9 cellular contexts compared by ENCODE assay signal in genomic region chr3:50450135-50450911, GRCh38. TPM values are rescaled to one million over a fixed set of nuclear protein-coding genes. Genes with fewer than 3 reads are reported as not detected.
DNase-seq lines count a peak whose midpoint lies in the region; ATAC-seq and TF ChIP-seq lines count a peak whose summit lies in the region.
"Had no signal": no experiment of that assay in that cellular context is flagged by ENCODE, and none has a peak within 500 bp of the region (broad histone marks: within the 10 kb centered on the region; RNA-seq: fewer than 3 reads in every experiment).

No MANE protein-coding gene starts in this region.

- no peaks in the 10 kb centered on the region for H3K9me3 ChIP-seq in esophagus squamous epithelium

- 26 to 56% methylated on average over 14 to 24 of the region's 29 CpGs for WGBS in esophagus squamous epithelium, 2 donors

- no peak overlapping the region for H3K27ac Mint-ChIP-seq in Calu3 (ENCODE audit: unreplicated experiment)

- TF ChIP-seq CTCF in esophagus squamous epithelium (IDR thresholded peaks at IDR 0.05) (no peak), RWPE1 (conservative IDR thresholded peaks at IDR 0.05; ENCODE audit: low read depth) (no peak), Calu3 (IDR thresholded peaks at IDR 0.05; ENCODE audit: unreplicated experiment) (no peak)

- H3K4me3 ChIP-seq in H7 (ENCODE audit: insufficient read depth, low read depth, low read length) (no peak overlapping the region), esophagus squamous epithelium (peak overlapping the region in 3 of 4 donors; percentile 22 to 48 (median 33))

- BruUV-seq in Calu3 (replicated peaks; lab: Mats Ljungman, UMichigan): no TSS peak

- H3K36me3 Mint-ChIP-seq in Calu3 (ENCODE audit: insufficient read depth, unreplicated experiment): no peaks in the 10 kb centered on the region

- peak; percentile 88 for DNase-seq in H7
- DNase-seq in activated T-cell treated with anti-CD3 and anti-CD28 coated beads for 1 hour (ENCODE audit: low read depth): peak; percentile 51
- DNase-seq in esophagus squamous epithelium (lab: John Stamatoyannopoulos, UW): peak; percentile 15
- DNase-seq in occipital lobe (lab: John Stamatoyannopoulos, UW): peak; percentile 44
- peak; percentile 20 for DNase-seq in superior temporal gyrus (ENCODE audit: extremely low spot score)
- DNase-seq in RWPE1 (ENCODE audit: low spot score): no peak
- DNase-seq in Calu3: no peak

- intact Hi-C loops in esophagus squamous epithelium (cut with DNase I): no loop called here
- intact Hi-C loops in Calu3 (cut with micrococcal nuclease; ENCODE audit: unreplicated experiment): no loop called here

- CTCF ChIA-PET in RWPE1 (lab: Yijun Ruan, JAX) (no interaction called here), Calu3 (lab: Charles Lee) (no interaction called here)

- no peaks in the 10 kb centered on the region for H3K9me3 Mint-ChIP-seq in Calu3 (ENCODE audit: low read depth, unreplicated experiment)

- H3K27ac ChIP-seq in esophagus squamous epithelium (peak overlapping the region; percentile 15 to 68 (median 54)), RWPE1 (no peak overlapping the region)

- no peaks in the 10 kb centered on the region for H3K36me3 ChIP-seq in H7 (replicated peaks; ENCODE audit: control insufficient read depth, insufficient read depth, low read length)
- H3K36me3 ChIP-seq in esophagus squamous epithelium: no peaks in the 10 kb centered on the region

- POLR2A ChIA-PET in RWPE1 (lab: Yijun Ruan, JAX; ENCODE audit: low non-redundant PET): no interaction called here

- H3K27me3 Mint-ChIP-seq in Calu3 (ENCODE audit: unreplicated experiment): peaks cover 64% of the 10 kb centered on the region

- ATAC-seq in HG02759 (IDR thresholded peaks at IDR 0.05; ENCODE audit: unreplicated experiment): no peak

- H3K4me1 ChIP-seq in esophagus squamous epithelium: peaks cover 0 to 25% (median 0%) of the 10 kb centered on the region in 3 donors

- H3K4me3 Mint-ChIP-seq in Calu3 (ENCODE audit: low read depth, unreplicated experiment): no peak overlapping the region

- H3K4me1 Mint-ChIP-seq in Calu3 (ENCODE audit: low read depth, unreplicated experiment): no peaks in the 10 kb centered on the region

- TF ChIP-seq POLR2A in esophagus squamous epithelium (IDR thresholded peaks at IDR 0.05): no peak

- H3K27me3 ChIP-seq in H7 (ENCODE audit: control insufficient read depth, insufficient read depth, low read length) (no peaks in the 10 kb centered on the region), esophagus squamous epithelium (no peaks in the 10 kb centered on the region)

RNA-seq across cellular contexts. Expression of gene CACNA2D2, which starts 53.1 kb away (rescaled TPM):
- 5.5 and 5.9 TPM in 2 replicates for total RNA-seq in H7 (2014; rRNA removed; shearing (Covaris generic))
- total RNA-seq in esophagus squamous epithelium: under 1 TPM in 3 of 4 donors, not detected in 1; 0.18 to 0.57 (median 0.35) TPM
- total RNA-seq in occipital lobe: 2.2 TPM
- 0.12 TPM in 1 of 2 replicates, not detected in the other for total RNA-seq in Calu3 (2022)
- total RNA-seq: epithelial cell of proximal tubule had no signal

Comparison
In these comparisons a context has a peak if more than half of its experiments do, and no peak if none do; other contexts are left out.
1. DNase-seq: peak in H7 (single experiment), activated T-cell treated with anti-CD3 and anti-CD28 coated beads for 1 hour (single experiment), esophagus squamous epithelium (single experiment), occipital lobe (single experiment) and superior temporal gyrus (single experiment); none in RWPE1 (single experiment) and Calu3 (single experiment).